In the genomic region with DNA sequence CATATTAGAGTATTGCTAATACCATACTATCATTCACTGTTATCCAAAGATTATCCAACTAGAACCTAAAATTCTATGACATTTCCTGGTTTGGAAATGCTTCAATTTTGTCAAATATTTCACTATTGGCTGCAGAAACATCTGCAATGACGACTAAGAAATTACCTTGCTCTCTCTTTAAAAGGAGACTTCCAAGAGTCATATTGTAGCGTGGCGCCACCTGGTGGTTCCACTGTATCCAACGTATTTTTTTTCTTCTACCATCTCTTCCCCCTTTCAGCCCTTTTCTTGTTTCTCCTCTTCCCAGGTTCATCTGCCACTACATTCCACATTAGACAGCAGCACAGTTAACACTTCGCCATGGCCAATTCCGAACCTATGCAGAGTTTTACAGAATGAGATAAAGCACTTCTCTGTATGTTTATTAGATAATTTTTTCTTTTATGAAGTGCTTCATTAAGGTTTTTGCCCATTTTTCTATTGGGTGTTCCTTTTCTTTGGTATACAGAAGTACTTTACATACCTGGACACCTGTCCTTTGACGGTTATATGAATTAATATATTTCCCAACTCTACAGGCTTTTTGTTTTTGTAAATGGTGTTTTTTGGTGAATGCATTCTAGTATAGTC, we compare ENCODE assay signal across 8 cellular contexts.
DNase-seq lines count a peak whose midpoint lies in the region; ATAC-seq and TF ChIP-seq lines count a peak whose summit lies in the region.

No MANE protein-coding gene starts in this region.

- POLR2A ChIA-PET in PC-3 (lab: Charles Lee; ENCODE audit: unreplicated experiment) = no interaction called here

- peak; percentile 40 for ATAC-seq in PC-3
- peak; percentile 43 for ATAC-seq in stimulated activated naive CD8-positive, alpha-beta T cell treated with anti-CD3 and anti-CD28 coated beads, Interleukin-15, Interleukin-2, amounts not matched to agents 100 U/mL and 50 U/mL, for 24 hours

- H3K27ac Mint-ChIP-seq in nephron progenitor cell = no peak overlapping the region

- H3K4me2 ChIP-seq in PC-3 (ENCODE audit: low read length) = no peak overlapping the region

- no peak overlapping the region for H3K9ac ChIP-seq in PC-3 (ENCODE audit: low read length)

- no peak for TF ChIP-seq POLR2A in esophagus squamous epithelium (IDR thresholded peaks at IDR 0.05)

- no peak overlapping the region for H2AFZ ChIP-seq in PC-3 (ENCODE audit: low read length)

- no peaks in the 10 kb centered on the region for H3K36me3 ChIP-seq in PC-3 (ENCODE audit: low read depth, low read length)
- peaks cover 0 to 22% (median 0%) of the 10 kb centered on the region in 3 donors for H3K36me3 ChIP-seq in esophagus squamous epithelium

- no peak overlapping the region for H3K27ac ChIP-seq in PC-3 (ENCODE audit: low read length)
- H3K27ac ChIP-seq in esophagus squamous epithelium = no peak overlapping the region

- H3K9me2 ChIP-seq in PC-3 (replicated peaks; ENCODE audit: low read length) = no peaks in the 10 kb centered on the region

- no peaks in the 10 kb centered on the region for H3K9me3 Mint-ChIP-seq in nephron progenitor cell

- 13 to 23% methylated on average over 7 of the region's 7 CpGs for WGBS in esophagus squamous epithelium, 2 donors

- no TSS peak for BruUV-seq in PC-3 (replicated peaks; lab: Mats Ljungman, UMichigan)

- H3K27me3 Mint-ChIP-seq in nephron progenitor cell (ENCODE audit: low read depth, poor library complexity) = no peaks in the 10 kb centered on the region

- no peaks in the 10 kb centered on the region for H4K20me1 ChIP-seq in PC-3 (ENCODE audit: low read length)

- H3K4me3 ChIP-seq in PC-3 (ENCODE audit: low read length) (no peak overlapping the region), esophagus squamous epithelium (peak overlapping the region in 1 of 4 donors; percentile 7)

- intact Hi-C loops in PC-3 (cut with micrococcal nuclease) = loop anchor here (1.0 to 5.0 kb wide), 3 partner anchors 150 to 1517 kb away; partner anchors contain the start of gene HINT1
- intact Hi-C loops in esophagus squamous epithelium (cut with DNase I) = no loop called here

- H3K79me2 ChIP-seq in PC-3 (ENCODE audit: low read length) = no peaks in the 10 kb centered on the region

- H3K36me3 Mint-ChIP-seq in nephron progenitor cell (ENCODE audit: low read depth) = peaks cover 30% of the 10 kb centered on the region

- H3K4me1 ChIP-seq in PC-3 (ENCODE audit: insufficient read depth, low read length) (no peaks in the 10 kb centered on the region), esophagus squamous epithelium (peaks cover 0 to 6% (median 0%) of the 10 kb centered on the region in 3 donors)

- CTCF ChIA-PET in PC-3 (lab: Charles Lee) = interaction anchor here (0.6 kb wide), 1 partner anchor 132 kb away, joined by 3 read pairs; no protein-coding TSS in a partner anchor

- H3K4me3 Mint-ChIP-seq in nephron progenitor cell = no peak overlapping the region

- no peaks in the 10 kb centered on the region for H3K27me3 ChIP-seq in PC-3 (ENCODE audit: low read length)
- no peaks in the 10 kb centered on the region for H3K27me3 ChIP-seq in esophagus squamous epithelium

- peak; percentile 63 for TF ChIP-seq CTCF in GM20000 (IDR thresholded peaks at IDR 0.05; ENCODE audit: extremely low read depth, missing control alignments)
- TF ChIP-seq CTCF in PC-3 (conservative IDR thresholded peaks at IDR 0.05; ENCODE audit: low read depth, low read length) = peak; percentile 81
- TF ChIP-seq CTCF in esophagus squamous epithelium (IDR thresholded peaks at IDR 0.05) = peak; percentile 73 to 86 (median 82)
- TF ChIP-seq CTCF in nephron progenitor cell (IDR thresholded peaks at IDR 0.05) = peak; percentile 87

- no peaks in the 10 kb centered on the region for H3F3A ChIP-seq in PC-3 (ENCODE audit: low read length, unreplicated experiment)

- peaks cover 14% of the 10 kb centered on the region for H3K4me1 Mint-ChIP-seq in nephron progenitor cell

- H3K9me3 ChIP-seq in PC-3 (ENCODE audit: low read length) = no peaks in the 10 kb centered on the region
- H3K9me3 ChIP-seq in esophagus squamous epithelium = no peaks in the 10 kb centered on the region

- DNase-seq in COLO668 (lab: John Stamatoyannopoulos, UW; ENCODE audit: unreplicated experiment) (peak; percentile 70), GM20000 (ENCODE audit: low spot score) (peak; percentile 46), HuH-7 (ENCODE audit: low spot score) (peak; percentile 42), PC-3 (peak; percentile 73), esophagus squamous epithelium (lab: John Stamatoyannopoulos, UW) (no peak), nephron progenitor cell (peak; percentile 82)
- peak; percentile 85 for DNase-seq in activated T-cell treated with anti-CD3 and anti-CD28 coated beads, Interleukin-2, amount 50 U/mL, for 1 hour
- DNase-seq in stimulated activated naive CD8-positive, alpha-beta T cell treated with anti-CD3 and anti-CD28 coated beads, Interleukin-15, Interleukin-2, amounts not matched to agents 100 U/mL and 50 U/mL, for 24 hours = peak; percentile 87
